Comparison of ENCODE assay signal across 24 cellular contexts in genomic region chr1:208576425-208576824, GRCh38.
"Had no signal": no experiment of that assay in that cellular context is flagged by ENCODE, and none has a peak within 500 bp of the region (broad histone marks: within the 10 kb centered on the region; RNA-seq: fewer than 3 reads in every experiment).

No MANE protein-coding gene starts in this region.

- H3K27ac ChIP-seq: neural progenitor cell, ovary, parathyroid adenoma, psoas muscle, right lobe of liver, sigmoid colon, stomach, suprapubic skin, tibial artery, transverse colon, upper lobe of right lung, uterus had no signal

- DNase-seq: naive thymus-derived CD4-positive, alpha-beta T cell; natural killer cell; occipital lobe; ovary; psoas muscle; right cardiac atrium; right lobe of liver; sigmoid colon; small intestine; stimulated activated CD4-positive, alpha-beta T cell treated with anti-CD3 and anti-CD28 coated beads, Interleukin-15, amount 100 ng/mL, for 24 hours; stimulated activated CD4-positive, alpha-beta T cell treated with anti-CD3 and anti-CD28 coated beads, Interleukin-2, amount 100 ng/mL, for 24 hours; stimulated activated CD4-positive, alpha-beta T cell treated with anti-CD3 and anti-CD28 coated beads, Interleukin-2, amount 100 ng/mL, for 48 hours; stimulated activated CD4-positive, alpha-beta T cell treated with anti-CD3 and anti-CD28 coated beads, Interleukin-4, amount 100 ng/mL, for 24 hours; stimulated activated naive B cell treated with anti-CD40 and anti-IgM and Interleukin-4, amounts not matched to agents 10 μg/mL and 1 μg/mL and 100 μg/mL, for 72 hours; stimulated activated naive CD4-positive, alpha-beta T cell treated with Interleukin-2 at 50 U/mL for 16 hours; stomach; tibial artery; transverse colon; upper lobe of right lung; uterus had no signal

- ATAC-seq: naive thymus-derived CD4-positive, alpha-beta T cell; natural killer cell; psoas muscle; right lobe of liver; stimulated activated effector memory CD8-positive, alpha-beta T cell treated with anti-CD3 and anti-CD28 coated beads, Interleukin-12 subunit alpha, Interleukin-12 subunit beta, amount 100 ng/mL, for 72 hours; stimulated activated naive B cell treated with anti-CD40 and anti-IgM and Interleukin-4, amounts not matched to agents 10 μg/mL and 1 μg/mL and 100 μg/mL, for 72 hours; upper lobe of right lung had no signal

- H3K27me3 ChIP-seq: neural progenitor cell, ovary, right lobe of liver, sigmoid colon, stomach, suprapubic skin, tibial artery, transverse colon, upper lobe of right lung, uterus had no signal

- H3K4me3 ChIP-seq: neural progenitor cell, ovary, psoas muscle, right lobe of liver, sigmoid colon, stomach, suprapubic skin, tibial artery, transverse colon, upper lobe of right lung, uterus had no signal
